15 cellular contexts compared by ENCODE assay signal in genomic region chr19:1841209-1841924, GRCh38. TPM values are rescaled to one million over a fixed set of nuclear protein-coding genes. Genes with fewer than 3 reads are reported as not detected.
A peak's percentile ranks its signal among the peaks of the same experiment; 100 is the strongest.
DNase-seq lines count a peak whose midpoint lies in the region; ATAC-seq and TF ChIP-seq lines count a peak whose summit lies in the region.
"Had no signal": no experiment of that assay in that cellular context is flagged by ENCODE, and none has a peak within 500 bp of the region (broad histone marks: within the 10 kb centered on the region; RNA-seq: fewer than 3 reads in every experiment).

No MANE protein-coding gene starts in this region.

- no peaks in the 10 kb centered on the region for H3K27me3 ChIP-seq in breast epithelium
- H3K27me3 ChIP-seq in mammary epithelial cell (ENCODE audit: insufficient read depth, low read length), result no peaks in the 10 kb centered on the region
- no peaks in the 10 kb centered on the region for H3K27me3 ChIP-seq in esophagus (ENCODE audit: control insufficient read depth in 1 of 2, insufficient read depth in 2 of 2, low read length in 2 of 2)
- H3K27me3 ChIP-seq in naive thymus-derived CD4-positive, alpha-beta T cell (ENCODE audit: control insufficient read depth in 2 of 2, insufficient read depth in 2 of 2, low read length in 2 of 2), result no peaks in the 10 kb centered on the region
- H3K27me3 ChIP-seq in MM.1S (replicated peaks; ENCODE audit: insufficient read depth, low read length), result no peaks in the 10 kb centered on the region
- H3K27me3 ChIP-seq: tibial artery had no signal

- POLR2A ChIA-PET in naive thymus-derived CD4-positive, alpha-beta T cell (lab: Charles Lee), result interaction anchor here (0.6 kb wide), 1 partner anchor 30 kb away, joined by 3 read pairs; no protein-coding TSS in a partner anchor

- no peaks in the 10 kb centered on the region for H3K9me3 Mint-ChIP-seq in naive thymus-derived CD4-positive, alpha-beta T cell
- no peaks in the 10 kb centered on the region for H3K9me3 Mint-ChIP-seq in type B pancreatic cell
- H3K9me3 Mint-ChIP-seq: activated T-helper 1 cell treated with anti-CD3 and anti-CD28 coated beads, Interleukin-12 subunit alpha, Interleukin-12 subunit beta, Interleukin-2, Interleukin-4 antibody, amounts not matched to agents 30 ng/mL and 10 ng/mL and 1 ng/mL, durations not matched to agents 14 hours and 24 hours and 36 hours had no signal

- intact Hi-C loops in breast epithelium (cut with DNase I; ENCODE audit: low total_unique reads), result no loop called here
- intact Hi-C loops in mammary epithelial cell (cut with micrococcal nuclease), result no loop called here
- intact Hi-C loops in naive thymus-derived CD4-positive, alpha-beta T cell (cut with micrococcal nuclease), result no loop called here

- H3K4me2 ChIP-seq in mammary epithelial cell (ENCODE audit: insufficient read depth, low read depth, low read length), result no peak overlapping the region
- no peak overlapping the region for H3K4me2 ChIP-seq in MM.1S (ENCODE audit: low read depth, low read length)
- H3K4me2 ChIP-seq: A549 had no signal

- H3K4me1 Mint-ChIP-seq in naive thymus-derived CD4-positive, alpha-beta T cell, result peaks cover 23 to 73% (median 52%) of the 10 kb centered on the region in 7 donors
- H3K4me1 Mint-ChIP-seq in type B pancreatic cell (ENCODE audit: unreplicated experiment), result peaks cover 14% of the 10 kb centered on the region

- CTCF ChIA-PET in mammary epithelial cell (lab: Charles Lee; ENCODE audit: low non-redundant PET), result no interaction called here
- CTCF ChIA-PET in naive thymus-derived CD4-positive, alpha-beta T cell (lab: Charles Lee), result interaction anchor here (0.5 to 0.7 kb wide), 2 partner anchors 9 to 180 kb away, joined by 3 to 5 read pairs; no protein-coding TSS in a partner anchor

- in situ Hi-C loops in mammary epithelial cell (cut with MboI; ENCODE audit: low sequenced_read_pairs in 2 of 2), result no loop called here

- H3K9me3 ChIP-seq in breast epithelium, result no peaks in the 10 kb centered on the region
- H3K9me3 ChIP-seq in mammary epithelial cell (replicated peaks; ENCODE audit: insufficient read depth, low read length), result no peaks in the 10 kb centered on the region
- no peaks in the 10 kb centered on the region for H3K9me3 ChIP-seq in esophagus (ENCODE audit: control insufficient read depth in 2 of 2, insufficient read depth in 1 of 2, low read depth in 1 of 2, low read length in 1 of 2)
- H3K9me3 ChIP-seq in naive thymus-derived CD4-positive, alpha-beta T cell (ENCODE audit: control insufficient read depth in 2 of 3, low read length in 3 of 3), result no peaks in the 10 kb centered on the region
- H3K9me3 ChIP-seq in MM.1S (replicated peaks; ENCODE audit: insufficient read depth, low read length), result no peaks in the 10 kb centered on the region
- H3K9me3 ChIP-seq: A549, tibial artery had no signal

- no peaks in the 10 kb centered on the region for H3K27me3 Mint-ChIP-seq in naive thymus-derived CD4-positive, alpha-beta T cell
- no peaks in the 10 kb centered on the region for H3K27me3 Mint-ChIP-seq in type B pancreatic cell
- H3K27me3 Mint-ChIP-seq: activated CD4-positive, alpha-beta T cell treated with anti-CD3 and anti-CD28 coated beads for 36 hours had no signal

- H3K27ac ChIP-seq in breast epithelium, result peak overlapping the region; percentile 33 to 77
- H3K27ac ChIP-seq in mammary epithelial cell (ENCODE audit: insufficient read depth, low read depth, low read length), result no peak overlapping the region
- peak overlapping the region; percentile 23 to 32 for H3K27ac ChIP-seq in esophagus (ENCODE audit: low read depth in 2 of 2, low read length in 1 of 2)
- H3K27ac ChIP-seq in naive thymus-derived CD4-positive, alpha-beta T cell (ENCODE audit: low read depth, low read length), result no peak overlapping the region
- no peak overlapping the region for H3K27ac ChIP-seq in MM.1S (ENCODE audit: low read length)
- H3K27ac ChIP-seq: A549, tibial artery had no signal

- H2AFZ ChIP-seq in mammary epithelial cell (ENCODE audit: low read depth, low read length) (no peak overlapping the region), MM.1S (ENCODE audit: low read length) (no peak overlapping the region)

- peak overlapping the region in 4 of 10 donors; percentile 4 to 62 (median 25) for H3K4me3 Mint-ChIP-seq in naive thymus-derived CD4-positive, alpha-beta T cell
- H3K4me3 Mint-ChIP-seq in type B pancreatic cell, result no peak overlapping the region
- H3K4me3 Mint-ChIP-seq: activated CD4-positive, alpha-beta T cell treated with anti-CD3 and anti-CD28 coated beads for 36 hours; activated T-helper 1 cell treated with anti-CD3 and anti-CD28 coated beads, Interleukin-12 subunit alpha, Interleukin-12 subunit beta, Interleukin-2, Interleukin-4 antibody, amounts not matched to agents 30 ng/mL and 10 ng/mL and 1 ng/mL, durations not matched to agents 14 hours and 24 hours and 36 hours had no signal

- no peak for TF ChIP-seq POLR2A in breast epithelium (IDR thresholded peaks at IDR 0.05)

- TF ChIP-seq CTCF in breast epithelium (IDR thresholded peaks at IDR 0.05) (no peak), mammary epithelial cell (conservative IDR thresholded peaks at IDR 0.05 in 1 of 2, IDR thresholded peaks at IDR 0.05 in 1 of 2; ENCODE audit: extremely low read depth in 1 of 2, insufficient read depth in 1 of 2, low read depth in 1 of 2, low read length in 2 of 2) (no peak), type B pancreatic cell (conservative IDR thresholded peaks at IDR 0.05) (no peak), MM.1S (IDR thresholded peaks at IDR 0.05; ENCODE audit: low read length) (no peak)

- peak overlapping the region in 7 of 9 donors; percentile 6 to 71 (median 39) for H3K27ac Mint-ChIP-seq in naive thymus-derived CD4-positive, alpha-beta T cell
- peak overlapping the region; percentile 59 for H3K27ac Mint-ChIP-seq in type B pancreatic cell
- H3K27ac Mint-ChIP-seq: activated CD4-positive, alpha-beta T cell treated with anti-CD3 and anti-CD28 coated beads for 36 hours; activated T-helper 1 cell treated with anti-CD3 and anti-CD28 coated beads, Interleukin-12 subunit alpha, Interleukin-12 subunit beta, Interleukin-2, Interleukin-4 antibody, amounts not matched to agents 30 ng/mL and 10 ng/mL and 1 ng/mL, durations not matched to agents 14 hours and 24 hours and 36 hours had no signal

- H4K20me1 ChIP-seq in mammary epithelial cell (ENCODE audit: insufficient read depth, low read length), result no peaks in the 10 kb centered on the region
- H4K20me1 ChIP-seq in MM.1S (ENCODE audit: insufficient read depth, low read length), result peaks cover 58% of the 10 kb centered on the region

- H3K36me3 ChIP-seq in breast epithelium (no peaks in the 10 kb centered on the region), mammary epithelial cell (ENCODE audit: insufficient read depth, low read length) (peaks cover 3% of the 10 kb centered on the region), esophagus (ENCODE audit: control insufficient read depth in 2 of 2, insufficient read depth in 2 of 2, low read length in 1 of 2) (peaks cover 0 to 14% of the 10 kb centered on the region in 2 donors), MM.1S (replicated peaks; ENCODE audit: insufficient read depth, low read length) (no peaks in the 10 kb centered on the region)
- peaks cover 0 to 36% (median 0%) of the 10 kb centered on the region in 3 experiments for H3K36me3 ChIP-seq in naive thymus-derived CD4-positive, alpha-beta T cell (ENCODE audit: control insufficient read depth in 2 of 3, insufficient read depth in 3 of 3, low read length in 3 of 3)

- WGBS in mammary epithelial cell (ENCODE audit: low coverage, missing lambda C conversion rate), result 89% methylated on average over 23 of the region's 35 CpGs
- 62 to 73% methylated on average over 35 of the region's 35 CpGs for WGBS in esophagus, 2 donors

- H3K79me2 ChIP-seq in mammary epithelial cell (ENCODE audit: insufficient read depth, low read length), result peaks cover 100% of the 10 kb centered on the region
- H3K79me2 ChIP-seq in MM.1S (ENCODE audit: low read length), result peaks cover 99% of the 10 kb centered on the region

- no peaks in the 10 kb centered on the region for H3K36me3 Mint-ChIP-seq in naive thymus-derived CD4-positive, alpha-beta T cell
- H3K36me3 Mint-ChIP-seq in type B pancreatic cell, result no peaks in the 10 kb centered on the region

- no peaks in the 10 kb centered on the region for H3F3A ChIP-seq in MM.1S (ENCODE audit: insufficient read depth, low read length)

- dilution Hi-C loops in mammary epithelial cell (cut with HindIII; ENCODE audit: low sequenced_read_pairs), result no loop called here

- no peak for ATAC-seq in naive thymus-derived CD4-positive, alpha-beta T cell
- no peak for ATAC-seq in HG03571 (IDR thresholded peaks at IDR 0.05; ENCODE audit: unreplicated experiment)
- ATAC-seq: A549; activated CD4-positive, alpha-beta T cell treated with anti-CD3 and anti-CD28 coated beads for 36 hours had no signal

- H3K9ac ChIP-seq in mammary epithelial cell (ENCODE audit: insufficient read depth, low read length), result no peak overlapping the region
- H3K9ac ChIP-seq in MM.1S (ENCODE audit: low read length), result no peak overlapping the region

- BruUV-seq in mammary epithelial cell (replicated peaks; lab: Mats Ljungman, UMichigan), result no TSS peak

- no peak for DNase-seq in breast epithelium (ENCODE audit: low spot score in 2 of 2)
- no peak for DNase-seq in mammary epithelial cell
- DNase-seq in naive thymus-derived CD4-positive, alpha-beta T cell, result no peak
- no peak for DNase-seq in type B pancreatic cell (ENCODE audit: extremely low spot score, unreplicated experiment)
- DNase-seq in activated gamma-delta T cell treated with Interleukin-2 at 50 U/mL for 16 hours, result no peak
- DNase-seq in MM.1S, result no peak
- DNase-seq: activated CD4-positive, alpha-beta T cell treated with anti-CD3 and anti-CD28 coated beads for 36 hours; Calu3; NCI-H2081; retina; tibial artery had no signal

- H3K4me1 ChIP-seq in breast epithelium (peaks cover 30 to 40% of the 10 kb centered on the region in 2 donors), mammary epithelial cell (ENCODE audit: insufficient read depth, low read length) (peaks cover 38% of the 10 kb centered on the region), esophagus (ENCODE audit: control insufficient read depth in 2 of 2, insufficient read depth in 2 of 2, low read length in 1 of 2) (peaks cover 29 to 48% of the 10 kb centered on the region in 2 donors), MM.1S (ENCODE audit: low read length) (no peaks in the 10 kb centered on the region)
- H3K4me1 ChIP-seq in naive thymus-derived CD4-positive, alpha-beta T cell (ENCODE audit: control insufficient read depth in 2 of 2, insufficient read depth in 2 of 2, low read length in 2 of 2), result peaks cover 10 to 32% of the 10 kb centered on the region in 2 donors

- H3K4me3 ChIP-seq in breast epithelium (peak overlapping the region in 1 of 3 donors; percentile 54), mammary epithelial cell (replicated peaks in 1 of 3; ENCODE audit: insufficient read depth in 1 of 3, low read depth in 2 of 3, low read length in 3 of 3) (no peak overlapping the region), esophagus (ENCODE audit: low read depth in 1 of 2, low read length in 2 of 2) (no peak overlapping the region), MM.1S (ENCODE audit: low read length) (no peak overlapping the region)
- H3K4me3 ChIP-seq in naive thymus-derived CD4-positive, alpha-beta T cell (ENCODE audit: low read length), result no peak overlapping the region
- H3K4me3 ChIP-seq: A549, tibial artery had no signal

- no peaks in the 10 kb centered on the region for H3K9me2 ChIP-seq in MM.1S (replicated peaks; ENCODE audit: insufficient read depth, low read length)

RNA-seq across cellular contexts. Expression of gene REXO1, which starts 6.9 kb away (rescaled TPM):
- total RNA-seq in breast epithelium (10 to 100 TPM; 10.4 to 25.2 (median 19.7) TPM), mammary epithelial cell (10 to 100 TPM; 11.3 to 41.0 TPM), type B pancreatic cell (ENCODE audit: low replicate concordance) (36.4 and 37.9 TPM in 2 replicates)
- polyA plus RNA-seq in mammary epithelial cell (22.4 TPM), esophagus (10 to 100 TPM; 13.9 to 27.4 TPM)
- 29.8 TPM for polyA minus RNA-seq in mammary epithelial cell
- total RNA-seq in naive thymus-derived CD4-positive, alpha-beta T cell, result 10 to 100 TPM; 52.7 to 92.6 (median 73.1) TPM
- polyA plus RNA-seq in naive thymus-derived CD4-positive, alpha-beta T cell, result 1 to 10 TPM; 5.4 to 9.6 TPM

RNA-seq across cellular contexts. Expression of gene KLF16, which starts 22.0 kb away (rescaled TPM):
- total RNA-seq in breast epithelium (1 to 10 TPM; 2.9 to 4.6 (median 4.1) TPM), mammary epithelial cell (10 to 100 TPM; 13.7 to 56.2 TPM), type B pancreatic cell (ENCODE audit: low replicate concordance) (17.9 and 18.1 TPM in 2 replicates)
- polyA plus RNA-seq in mammary epithelial cell (11.9 TPM), esophagus (10 to 100 TPM in 1 of 2 donors, 1 to 10 TPM in 1; 9.3 to 13.5 TPM)
- polyA minus RNA-seq in mammary epithelial cell, result 11.0 TPM
- total RNA-seq in naive thymus-derived CD4-positive, alpha-beta T cell, result 10 to 100 TPM; 20.5 to 65.2 (median 21.1) TPM
- polyA plus RNA-seq in naive thymus-derived CD4-positive, alpha-beta T cell, result under 1 TPM; 0.41 to 0.47 TPM

RNA-seq across cellular contexts. Expression of gene ATP8B3, which starts 29.3 kb away (rescaled TPM):
- total RNA-seq in breast epithelium, result 1 to 10 TPM in 2 of 3 donors, under 1 TPM in 1; 0.66 to 1.4 (median 1.0) TPM
- 1 to 10 TPM; 1.0 to 2.7 TPM for total RNA-seq in mammary epithelial cell
- 5.3 TPM for polyA plus RNA-seq in mammary epithelial cell
- polyA minus RNA-seq in mammary epithelial cell, result 10.5 TPM
- polyA plus RNA-seq in esophagus, result 1 to 10 TPM in 1 of 2 donors, under 1 TPM in 1; 0.68 to 1.2 TPM
- 10 to 100 TPM in 1 of 5 experiments, 1 to 10 TPM in 4; 1.8 to 15.3 (median 4.0) TPM for total RNA-seq in naive thymus-derived CD4-positive, alpha-beta T cell
- polyA plus RNA-seq in naive thymus-derived CD4-positive, alpha-beta T cell, result under 1 TPM; 0.83 TPM
- 0.48 and 1.5 TPM in 2 replicates for total RNA-seq in type B pancreatic cell (ENCODE audit: low replicate concordance)

RNA-seq across cellular contexts. Expression of gene ABHD17A, which starts 43.9 kb away (rescaled TPM):
- 10 to 100 TPM; 62.4 to 81.3 (median 76.0) TPM for total RNA-seq in breast epithelium
- total RNA-seq in mammary epithelial cell, result 10 to 100 TPM; 46.2 to 61.5 TPM
- polyA plus RNA-seq in mammary epithelial cell, result 56.8 TPM
- polyA minus RNA-seq in mammary epithelial cell, result 7.2 TPM
- 10 to 100 TPM; 73.9 to 76.2 TPM for polyA plus RNA-seq in esophagus
- total RNA-seq in naive thymus-derived CD4-positive, alpha-beta T cell, result 100 to 1,000 TPM in 4 of 5 experiments, 10 to 100 TPM in 1; 92.9 to 175 (median 127) TPM
- polyA plus RNA-seq in naive thymus-derived CD4-positive, alpha-beta T cell, result 100 to 1,000 TPM; 135 to 140 TPM
- 60.4 and 62.0 TPM in 2 replicates for total RNA-seq in type B pancreatic cell (ENCODE audit: low replicate concordance)

Comparison
In these comparisons a context has a peak if more than half of its experiments do, and no peak if none do; other contexts are left out.
1. H3K27ac ChIP-seq: peak in breast epithelium (2 of 2) and esophagus (2 of 2); none in mammary epithelial cell (single experiment), naive thymus-derived CD4-positive, alpha-beta T cell (single experiment) and MM.1S (single experiment).